Comparison of ENCODE assay signal across 1 cellular context in the genomic region with DNA sequence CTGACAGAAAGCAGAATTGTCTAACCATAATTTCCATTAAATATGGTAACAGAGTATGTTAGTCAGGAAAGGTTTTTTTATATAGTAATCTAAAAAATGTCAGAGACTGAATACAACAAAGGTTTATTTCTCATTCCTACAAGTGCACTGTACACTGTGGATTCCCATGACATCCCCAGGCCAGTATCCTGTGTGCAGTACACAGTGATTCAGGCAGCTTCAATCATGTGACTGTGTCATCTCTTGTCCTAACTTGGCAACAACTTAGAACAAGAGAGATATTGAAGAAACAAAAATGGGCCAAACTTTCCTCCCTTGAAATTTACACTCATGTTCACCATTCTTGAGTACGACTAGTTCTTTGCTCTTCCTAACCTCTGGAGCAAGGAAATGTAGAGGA.
TF ChIP-seq lines count a peak whose summit lies in the region.

No MANE protein-coding gene starts in this region.

TF ChIP-seq in SK-N-SH, 30 proteins besides CTCF, POLR2A, EP300 and RAD21 (continued from another document):
- TF ChIP-seq, protein P1, sequence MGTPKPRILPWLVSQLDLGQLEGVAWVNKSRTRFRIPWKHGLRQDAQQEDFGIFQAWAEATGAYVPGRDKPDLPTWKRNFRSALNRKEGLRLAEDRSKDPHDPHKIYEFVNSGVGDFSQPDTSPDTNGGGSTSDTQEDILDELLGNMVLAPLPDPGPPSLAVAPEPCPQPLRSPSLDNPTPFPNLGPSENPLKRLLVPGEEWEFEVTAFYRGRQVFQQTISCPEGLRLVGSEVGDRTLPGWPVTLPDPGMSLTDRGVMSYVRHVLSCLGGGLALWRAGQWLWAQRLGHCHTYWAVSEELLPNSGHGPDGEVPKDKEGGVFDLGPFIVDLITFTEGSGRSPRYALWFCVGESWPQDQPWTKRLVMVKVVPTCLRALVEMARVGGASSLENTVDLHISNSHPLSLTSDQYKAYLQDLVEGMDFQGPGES (IDR thresholded peaks at IDR 0.05; ENCODE audit: low read depth, low read length): no peak
- TF ChIP-seq SMC3 (IDR thresholded peaks at IDR 0.05; ENCODE audit: low read depth, low read length): no peak
- TF ChIP-seq JUND (IDR thresholded peaks at IDR 0.05): no peak
- TF ChIP-seq, protein P2, sequence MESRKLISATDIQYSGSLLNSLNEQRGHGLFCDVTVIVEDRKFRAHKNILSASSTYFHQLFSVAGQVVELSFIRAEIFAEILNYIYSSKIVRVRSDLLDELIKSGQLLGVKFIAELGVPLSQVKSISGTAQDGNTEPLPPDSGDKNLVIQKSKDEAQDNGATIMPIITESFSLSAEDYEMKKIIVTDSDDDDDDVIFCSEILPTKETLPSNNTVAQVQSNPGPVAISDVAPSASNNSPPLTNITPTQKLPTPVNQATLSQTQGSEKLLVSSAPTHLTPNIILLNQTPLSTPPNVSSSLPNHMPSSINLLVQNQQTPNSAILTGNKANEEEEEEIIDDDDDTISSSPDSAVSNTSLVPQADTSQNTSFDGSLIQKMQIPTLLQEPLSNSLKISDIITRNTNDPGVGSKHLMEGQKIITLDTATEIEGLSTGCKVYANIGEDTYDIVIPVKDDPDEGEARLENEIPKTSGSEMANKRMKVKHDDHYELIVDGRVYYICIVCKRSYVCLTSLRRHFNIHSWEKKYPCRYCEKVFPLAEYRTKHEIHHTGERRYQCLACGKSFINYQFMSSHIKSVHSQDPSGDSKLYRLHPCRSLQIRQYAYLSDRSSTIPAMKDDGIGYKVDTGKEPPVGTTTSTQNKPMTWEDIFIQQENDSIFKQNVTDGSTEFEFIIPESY (IDR thresholded peaks at IDR 0.05; ENCODE audit: borderline replicate concordance, low read depth): no peak
- no peak for TF ChIP-seq TCF12 (IDR thresholded peaks at IDR 0.05)
- no peak for TF ChIP-seq FOXM1 (IDR thresholded peaks at IDR 0.05; ENCODE audit: low read depth)
- no peak for TF ChIP-seq RFX5 (IDR thresholded peaks at IDR 0.05; ENCODE audit: low read length)
- no peak for TF ChIP-seq NRF1 (IDR thresholded peaks at IDR 0.05; ENCODE audit: low read depth, low read length)
- TF ChIP-seq MEF2A (IDR thresholded peaks at IDR 0.05; ENCODE audit: borderline replicate concordance, low read depth): no peak
